In the genomic region with DNA sequence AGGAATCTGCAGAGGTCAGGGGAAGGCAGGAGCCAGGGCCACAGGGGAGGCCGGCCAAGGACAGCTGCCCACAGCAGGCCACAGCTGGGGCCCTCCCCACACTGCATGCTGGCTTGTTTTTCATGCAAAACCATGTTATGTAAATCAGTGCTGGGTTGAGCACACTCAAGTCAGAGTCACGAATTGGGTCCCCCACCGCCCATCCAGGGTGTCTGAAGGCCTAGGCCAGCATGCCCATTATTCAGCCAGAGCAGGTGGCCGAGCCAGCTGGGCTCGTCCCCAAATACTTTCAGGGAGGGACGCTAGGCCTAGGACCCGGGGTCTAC, we compare ENCODE assay signal across 13 cellular contexts. TPM values are rescaled to one million over a fixed set of nuclear protein-coding genes. Genes with fewer than 3 reads are reported as not detected.
DNase-seq lines count a peak whose midpoint lies in the region; ATAC-seq, FAIRE-seq and TF ChIP-seq lines count a peak whose summit lies in the region.
"Had no signal": no experiment of that assay in that cellular context is flagged by ENCODE, and none has a peak within 500 bp of the region (broad histone marks: within the 10 kb centered on the region; RNA-seq: fewer than 3 reads in every experiment).

No MANE protein-coding gene starts in this region.

- peaks cover 29% of the 10 kb centered on the region for H3K4me1 Mint-ChIP-seq in stimulated activated memory B cell treated with anti-CD40 and anti-IgM and Interleukin-4, amounts not matched to agents 10 μg/mL and 1 μg/mL and 100 μg/mL, for 72 hours
- H3K4me1 Mint-ChIP-seq in immature natural killer cell = peaks cover 8 to 13% of the 10 kb centered on the region in 2 donors

- no peak; a peak in 1 of 3 replicates for TF ChIP-seq EP300 in H1 (IDR thresholded peaks at IDR 0.05; ENCODE audit: borderline replicate concordance in 1 of 2, low read depth in 2 of 2, low read length in 2 of 2)

- H3K9me3 ChIP-seq in H1 (ENCODE audit: insufficient read depth in 2 of 2, low read depth in 1 of 2, low read length in 1 of 2) (no peaks in the 10 kb centered on the region), smooth muscle cell (replicated peaks; ENCODE audit: low read depth) (no peaks in the 10 kb centered on the region)
- H3K9me3 ChIP-seq: ascending aorta had no signal

- no peaks in the 10 kb centered on the region for H3K79me1 ChIP-seq in H1 (ENCODE audit: low read depth, low read length)

- H2BK12ac ChIP-seq in H1 (ENCODE audit: low read depth, low read length) = peak overlapping the region; percentile 88; the same call in 1 of the 2 replicates

- H3K4me3 ChIP-seq in H1 (ENCODE audit: extremely low read depth in 1 of 4, insufficient read depth in 2 of 4, low read depth in 3 of 4, low read length in 4 of 4) (no peak overlapping the region), smooth muscle cell (no peak overlapping the region)
- H3K4me3 ChIP-seq: ascending aorta had no signal

- H2BK15ac ChIP-seq in H1 (ENCODE audit: low read length) = no peak overlapping the region

- no peak overlapping the region for H2AK5ac ChIP-seq in H1 (ENCODE audit: low read depth, low read length)

- H3K27me3 ChIP-seq in H1 (replicated peaks in 1 of 4; ENCODE audit: control insufficient read depth in 3 of 4, extremely low read depth in 1 of 4, insufficient read depth in 3 of 4, low read length in 3 of 4) (peaks cover 0 to 2% (median 0%) of the 10 kb centered on the region in 4 experiments; a peak in 2 of 7 replicates), smooth muscle cell (ENCODE audit: low read depth) (no peaks in the 10 kb centered on the region)
- H3K27me3 ChIP-seq: ascending aorta had no signal

- H2AFZ ChIP-seq in H1 (ENCODE audit: low read length) (no peak overlapping the region), smooth muscle cell (ENCODE audit: low read depth) (no peak overlapping the region)

- peak overlapping the region; percentile 27 for H3K27ac Mint-ChIP-seq in stimulated activated memory B cell treated with anti-CD40 and anti-IgM and Interleukin-4, amounts not matched to agents 10 μg/mL and 1 μg/mL and 100 μg/mL, for 72 hours
- no peak overlapping the region for H3K27ac Mint-ChIP-seq in immature natural killer cell

- no peak overlapping the region for H3K9ac ChIP-seq in H1 (replicated peaks in 1 of 4; ENCODE audit: extremely low read depth in 1 of 4, low read depth in 3 of 4, low read length in 3 of 4)
- H3K9ac ChIP-seq in smooth muscle cell (ENCODE audit: low read depth) = no peak overlapping the region

- DNase-seq in GM13977 (ENCODE audit: low spot score) (peak; percentile 70), H1 (ENCODE audit: low read depth in 1 of 2, low spot score in 2 of 2) (no peak), smooth muscle cell (lab: John Stamatoyannopoulos, UW; ENCODE audit: unreplicated experiment) (no peak), SIG-M5 (lab: John Stamatoyannopoulos, UW) (no peak), immature natural killer cell (no peak), COLO668 (lab: John Stamatoyannopoulos, UW; ENCODE audit: unreplicated experiment) (no peak)
- DNase-seq: activated CD8-positive, alpha-beta memory T cell treated with anti-CD3 and anti-CD28 coated beads, Interleukin-2, amount 50 U/mL, for 4 hours; DND-41; NCI-H146; T-helper 9 cell had no signal

- H3K4me2 ChIP-seq in H1 (ENCODE audit: insufficient read depth in 1 of 2, low read depth in 2 of 2, low read length in 2 of 2) (peak overlapping the region in 1 of 2 experiments; percentile 39; a peak in 2 of 4 replicates), smooth muscle cell (no peak overlapping the region)

- H4K91ac ChIP-seq in H1 (replicated peaks; ENCODE audit: insufficient read length, low read length) = no peak overlapping the region

- peaks cover 2 to 48% (median 34%) of the 10 kb centered on the region in 4 experiments for H3K4me1 ChIP-seq in H1 (replicated peaks in 1 of 4; ENCODE audit: control insufficient read depth in 3 of 4, insufficient read depth in 4 of 4, low read length in 3 of 4)
- H3K4me1 ChIP-seq in smooth muscle cell (ENCODE audit: low read depth) = peaks cover 27% of the 10 kb centered on the region

- no peaks in the 10 kb centered on the region for H3K27me3 Mint-ChIP-seq in stimulated activated memory B cell treated with anti-CD40 and anti-IgM and Interleukin-4, amounts not matched to agents 10 μg/mL and 1 μg/mL and 100 μg/mL, for 72 hours
- H3K27me3 Mint-ChIP-seq in immature natural killer cell (ENCODE audit: low read depth in 3 of 3) = peaks cover 3 to 6% (median 3%) of the 10 kb centered on the region in 3 donors

- WGBS in H1 (ENCODE audit: extremely low coverage in 1 of 2, insufficient coverage in 1 of 2, insufficient read length in 1 of 2, insufficient replicate concordance in 2 of 2, low coverage in 1 of 2, low lambda C conversion rate in 2 of 2, missing lambda C conversion rate in 1 of 2), 2 experiments = 25% methylated on average over 7 of the region's 7 CpGs; no CpG with 5 or more reads in 1 of the 2 experiments
- WGBS in smooth muscle cell (ENCODE audit: low lambda C conversion rate) = 78% methylated on average over 7 of the region's 7 CpGs

- no peak overlapping the region; the same call in 1 of the 2 replicates for H3K18ac ChIP-seq in H1 (ENCODE audit: extremely low read depth, low read length)

- no peaks in the 10 kb centered on the region for H3K36me3 Mint-ChIP-seq in stimulated activated memory B cell treated with anti-CD40 and anti-IgM and Interleukin-4, amounts not matched to agents 10 μg/mL and 1 μg/mL and 100 μg/mL, for 72 hours
- H3K36me3 Mint-ChIP-seq in immature natural killer cell = no peaks in the 10 kb centered on the region

- no peak overlapping the region for H3K4me3 Mint-ChIP-seq in stimulated activated memory B cell treated with anti-CD40 and anti-IgM and Interleukin-4, amounts not matched to agents 10 μg/mL and 1 μg/mL and 100 μg/mL, for 72 hours
- no peak overlapping the region for H3K4me3 Mint-ChIP-seq in immature natural killer cell

- no peaks in the 10 kb centered on the region for H3F3A ChIP-seq in smooth muscle cell (ENCODE audit: low read depth)

- peak; percentile 71 for ATAC-seq in HG02798 (IDR thresholded peaks at IDR 0.05; ENCODE audit: poor library complexity, unreplicated experiment)
- ATAC-seq in stimulated activated memory B cell treated with anti-CD40 and anti-IgM and Interleukin-4, amounts not matched to agents 10 μg/mL and 1 μg/mL and 100 μg/mL, for 72 hours = peak; percentile 70

- in situ Hi-C loops in GM13977 (cut with MboI; ENCODE audit: low pct_unique_long_range_greater_than_20kb, low sequenced_read_pairs, unreplicated experiment) = no loop called here

- H4K5ac ChIP-seq in H1 (ENCODE audit: insufficient read length, low read depth, low read length) = no peak overlapping the region

- POLR2A ChIA-PET in H1 (lab: Charles Lee; ENCODE audit: partially characterized antibody) = interaction anchor here (1.0 to 7.9 kb wide), 6 partner anchors 9 to 51 kb away, joined by 3 to 71 read pairs (median 6); a partner anchor contains a TSS

- CTCF ChIA-PET in H1 (lab: Charles Lee; ENCODE audit: partially characterized antibody) = interaction anchor here (1.2 to 2.1 kb wide), 6 partner anchors 12 to 38 kb away, joined by 3 to 15 read pairs (median 5); no protein-coding TSS in a partner anchor

- H2BK20ac ChIP-seq in H1 (ENCODE audit: low read length) = peak overlapping the region; percentile 23; the same call in 1 of the 2 replicates

- TF ChIP-seq CTCF in GM13977 (IDR thresholded peaks at IDR 0.05; ENCODE audit: extremely low read depth, insufficient read depth, missing control alignments) (no peak), H1 (IDR thresholded peaks at IDR 0.05; ENCODE audit: control extremely low read depth in 1 of 3, insufficient read depth in 1 of 3, low read depth in 1 of 3, low read length in 3 of 3) (no peak), smooth muscle cell (IDR thresholded peaks at IDR 0.05; ENCODE audit: borderline replicate concordance, insufficient read depth, poor library complexity, severe bottlenecking) (no peak)

- no peak for TF ChIP-seq POLR2A in H1 (IDR thresholded peaks at IDR 0.05; ENCODE audit: control extremely low read depth in 1 of 2, low read depth in 2 of 2, low read length in 2 of 2)

- H3K27ac ChIP-seq in H1 (ENCODE audit: low read depth, low read length) (0 out of 2 replicates have a peak overlapping the region, but pooled peaks have one; percentile 5), smooth muscle cell (ENCODE audit: low read depth) (no peak overlapping the region)
- H3K27ac ChIP-seq: ascending aorta had no signal

- H3K36me3 ChIP-seq in H1 (ENCODE audit: control insufficient read depth in 2 of 4, insufficient read depth in 4 of 4, low read length in 3 of 4) = no peaks in the 10 kb centered on the region
- H3K36me3 ChIP-seq in smooth muscle cell (ENCODE audit: low read depth) = no peaks in the 10 kb centered on the region
- H3K36me3 ChIP-seq: ascending aorta had no signal

- no peak overlapping the region for H2BK120ac ChIP-seq in H1 (replicated peaks; ENCODE audit: low read depth, low read length)

- no peaks in the 10 kb centered on the region for H4K20me1 ChIP-seq in H1 (replicated peaks in 1 of 2; ENCODE audit: control insufficient read depth in 1 of 2, insufficient read depth in 2 of 2, low read length in 2 of 2)
- no peaks in the 10 kb centered on the region for H4K20me1 ChIP-seq in smooth muscle cell (ENCODE audit: low read depth)

- H3K23ac ChIP-seq in H1 (ENCODE audit: insufficient read length) = no peak overlapping the region

- no peaks in the 10 kb centered on the region for H3K9me3 Mint-ChIP-seq in stimulated activated memory B cell treated with anti-CD40 and anti-IgM and Interleukin-4, amounts not matched to agents 10 μg/mL and 1 μg/mL and 100 μg/mL, for 72 hours
- no peaks in the 10 kb centered on the region for H3K9me3 Mint-ChIP-seq in immature natural killer cell

- TF ChIP-seq RAD21 in H1 (IDR thresholded peaks at IDR 0.05 in 1 of 2, conservative IDR thresholded peaks at IDR 0.05 in 1 of 2; ENCODE audit: low read depth in 2 of 2, low read length in 2 of 2) = no peak

- no peaks in the 10 kb centered on the region for H3K79me2 ChIP-seq in H1 (ENCODE audit: control insufficient read depth in 1 of 2, insufficient read depth in 2 of 2, low read length in 2 of 2)
- no peaks in the 10 kb centered on the region for H3K79me2 ChIP-seq in smooth muscle cell (ENCODE audit: low read depth)

- FAIRE-seq in H1 (lab: Jason Lieb, UNC) = no peak

- H2BK5ac ChIP-seq in H1 (ENCODE audit: low read depth, low read length) = no peak overlapping the region

- no peaks in the 10 kb centered on the region for H3K23me2 ChIP-seq in H1 (ENCODE audit: low read depth, low read length)

- no peak overlapping the region for H3K14ac ChIP-seq in H1 (ENCODE audit: insufficient read length)

- H4K8ac ChIP-seq in H1 (ENCODE audit: extremely low read depth, insufficient read depth, low read length) = no peak overlapping the region

- no peak overlapping the region for H3K4ac ChIP-seq in H1 (replicated peaks; ENCODE audit: insufficient read length, low read depth, low read length)

- no peak overlapping the region for H3K56ac ChIP-seq in H1 (replicated peaks; ENCODE audit: insufficient read length, low read depth, low read length)

RNA-seq across cellular contexts. Expression of a gene that starts 51.2 kb away (rescaled TPM):
- 20.8 and 26.7 TPM in 2 replicates for total RNA-seq in H1 (2021; fragmentation: NEBNext Ultra II Directional; extraction: Animal tissue kit (Norgen Biotek cat#: 25700))
- 9.7 and 14.4 TPM in 2 replicates for polyA plus RNA-seq in H1 (2011; rRNA removed)
- 12.0 TPM for polyA plus RNA-seq in H1 (2011; cell fraction: cytosol; rRNA removed)
- 17.7 TPM for polyA plus RNA-seq in H1 (2011; cell fraction: nucleus; rRNA removed)
- 24.8 to 32.2 TPM (median 27.7 TPM) in 4 replicates for polyA plus RNA-seq in H1 (2012, experiment 1 of 2)
- 5.9 TPM for polyA plus RNA-seq in H1 (2012, experiment 2 of 2)
- polyA plus RNA-seq in H1 (2013, experiment 1 of 2) = 21.6 TPM
- polyA plus RNA-seq in H1 (2013, experiment 2 of 2) = 22.3 TPM
- 22.6 and 27.7 TPM in 2 replicates for polyA minus RNA-seq in H1 (2011; rRNA and poly(A)+ RNA removed)
- polyA minus RNA-seq in H1 (2011; cell fraction: cytosol; rRNA and poly(A)+ RNA removed) = 22.5 TPM
- polyA minus RNA-seq in H1 (2011; cell fraction: nucleus; rRNA and poly(A)+ RNA removed) = 52.2 TPM
- 39.8 and 46.8 TPM in 2 replicates for total RNA-seq in smooth muscle cell
- polyA plus RNA-seq in smooth muscle cell = 29.1 and 29.3 TPM in 2 replicates
- polyA plus RNA-seq in immature natural killer cell = 10 to 100 TPM in 2 of 3 donors, 1 to 10 TPM in 1; 8.9 to 23.7 (median 10.3) TPM
